ENCODE assay signal across 8 cellular contexts in genomic region chr1:148522072-148522471, GRCh38. TPM values are rescaled to one million over a fixed set of nuclear protein-coding genes. Genes with fewer than 3 reads are reported as not detected.
DNase-seq lines count a peak whose midpoint lies in the region; ATAC-seq, FAIRE-seq and TF ChIP-seq lines count a peak whose summit lies in the region.
"Not testable (repeated sequence)": the region's sequence is repeated elsewhere in the genome, so short reads cannot be mapped to it uniquely, and the experiment has no call there.

No MANE protein-coding gene starts in this region.

- H2BK15ac ChIP-seq in H1 (ENCODE audit: low read length); mesenchymal stem cell (ENCODE audit: low read depth, poor library complexity, severe bottlenecking): not testable (repeated sequence)

- POLR2A ChIA-PET in H1 (lab: Charles Lee; ENCODE audit: partially characterized antibody): interaction anchor here (1.3 to 2.0 kb wide), 4 partner anchors 88 to 259 kb away, joined by 3 to 11 read pairs (median 9); no protein-coding TSS in a partner anchor

- peak; percentile 51 for ATAC-seq in GM21576 (IDR thresholded peaks at IDR 0.05; ENCODE audit: unreplicated experiment)

- 2% methylated on average over 14 of the region's 23 CpGs; no CpG with 5 or more reads in 1 of the 2 experiments for WGBS in H1 (ENCODE audit: extremely low coverage in 1 of 2, insufficient coverage in 1 of 2, insufficient read length in 1 of 2, insufficient replicate concordance in 2 of 2, low coverage in 1 of 2, low lambda C conversion rate in 2 of 2, missing lambda C conversion rate in 1 of 2), 2 experiments
- 0% methylated on average over 2 of the region's 23 CpGs for WGBS in mesenchymal stem cell

- not testable (repeated sequence) for H3K18ac ChIP-seq in H1 (ENCODE audit: extremely low read depth, low read length); mesenchymal stem cell (ENCODE audit: low read depth in 1 of 2, low read length in 2 of 2)

- H3K27ac ChIP-seq in H1 (ENCODE audit: low read depth, low read length): peak overlapping the region; percentile 36; the same call in 1 of the 2 replicates
- H3K27ac ChIP-seq in mesenchymal stem cell (ENCODE audit: low read length, poor library complexity, severe bottlenecking): not testable (repeated sequence)

- not testable (repeated sequence) for H4K5ac ChIP-seq in H1 (ENCODE audit: insufficient read length, low read depth, low read length)

- H3K4ac ChIP-seq in H1 (replicated peaks; ENCODE audit: insufficient read length, low read depth, low read length); mesenchymal stem cell (ENCODE audit: low read depth in 1 of 2, low read length in 2 of 2): not testable (repeated sequence)

- not testable (repeated sequence) for FAIRE-seq in H1 (lab: Jason Lieb, UNC)

- DNase-seq in BE2C (peak; percentile 91), M059J (ENCODE audit: low read depth) (peak; percentile 87), RPMI8226 (peak; percentile 9), activated T-cell treated with anti-CD3 and anti-CD28 coated beads for 48 hours (ENCODE audit: low read depth) (peak; percentile 78), H1 (ENCODE audit: low read depth in 1 of 2, low spot score in 2 of 2) (peak; percentile 73 to 76), mesenchymal stem cell (peak; percentile 91)
- DNase-seq in stimulated activated CD4-positive, alpha-beta T cell treated with anti-CD3 and anti-CD28 coated beads, Interleukin-4, amount 100 ng/mL, for 1 hour: peak; percentile 78

- not testable (repeated sequence) for H3K14ac ChIP-seq in H1 (ENCODE audit: insufficient read length); mesenchymal stem cell (ENCODE audit: low read length in 2 of 2)

- H3K9me3 ChIP-seq in BE2C; H1 (ENCODE audit: insufficient read depth in 2 of 2, low read depth in 1 of 2, low read length in 1 of 2); mesenchymal stem cell (ENCODE audit: control insufficient read depth, low read length): not testable (repeated sequence)

- not testable (repeated sequence) for H4K8ac ChIP-seq in H1 (ENCODE audit: extremely low read depth, insufficient read depth, low read length)
- H4K8ac ChIP-seq in mesenchymal stem cell (ENCODE audit: low read length): peak overlapping the region; percentile 80

- not testable (repeated sequence) for H3K56ac ChIP-seq in H1 (replicated peaks; ENCODE audit: insufficient read length, low read depth, low read length)

- not testable (repeated sequence) for TF ChIP-seq EP300 in H1 (IDR thresholded peaks at IDR 0.05; ENCODE audit: borderline replicate concordance in 1 of 2, low read depth in 2 of 2, low read length in 2 of 2)

- H2BK12ac ChIP-seq in H1 (ENCODE audit: low read depth, low read length); mesenchymal stem cell (ENCODE audit: low read length in 2 of 2): not testable (repeated sequence)

- not testable (repeated sequence) for H2AK5ac ChIP-seq in H1 (ENCODE audit: low read depth, low read length); mesenchymal stem cell (ENCODE audit: low read length, severe bottlenecking)

- not testable (repeated sequence) for H3K9ac ChIP-seq in H1 (replicated peaks in 1 of 4; ENCODE audit: extremely low read depth in 1 of 4, low read depth in 3 of 4, low read length in 3 of 4); mesenchymal stem cell (ENCODE audit: low read length)

- not testable (repeated sequence) for H4K91ac ChIP-seq in H1 (replicated peaks; ENCODE audit: insufficient read length, low read length); mesenchymal stem cell (ENCODE audit: low read length)

- not testable (repeated sequence) for H2BK120ac ChIP-seq in H1 (replicated peaks; ENCODE audit: low read depth, low read length); mesenchymal stem cell (ENCODE audit: low read depth, low read length)

- H3K4me1 ChIP-seq in BE2C; H1 (replicated peaks in 1 of 4; ENCODE audit: control insufficient read depth in 3 of 4, insufficient read depth in 4 of 4, low read length in 3 of 4); mesenchymal stem cell (ENCODE audit: control insufficient read depth, insufficient read depth, low read depth, low read length): not testable (repeated sequence)

- not testable (repeated sequence) for H3K23ac ChIP-seq in H1 (ENCODE audit: insufficient read length); mesenchymal stem cell (ENCODE audit: low read length in 2 of 2)

- 0 out of 4 replicates have a peak, but pooled peaks of 1 of the 2 experiments have one; percentile 3 for TF ChIP-seq RAD21 in H1 (IDR thresholded peaks at IDR 0.05 in 1 of 2, conservative IDR thresholded peaks at IDR 0.05 in 1 of 2; ENCODE audit: low read depth in 2 of 2, low read length in 2 of 2)

- H2AFZ ChIP-seq in H1 (ENCODE audit: low read length); mesenchymal stem cell (ENCODE audit: low read depth, low read length): not testable (repeated sequence)

- H3K79me1 ChIP-seq in H1 (ENCODE audit: low read depth, low read length); mesenchymal stem cell (replicated peaks; ENCODE audit: low read length, poor library complexity, severe bottlenecking): not testable (repeated sequence)

- 0 out of 2 replicates have a peak overlapping the region, but pooled peaks have one; percentile 52 for H2BK5ac ChIP-seq in H1 (ENCODE audit: low read depth, low read length)
- H2BK5ac ChIP-seq in mesenchymal stem cell (ENCODE audit: low read depth, low read length, poor library complexity, severe bottlenecking): not testable (repeated sequence)

- H4K20me1 ChIP-seq in H1 (replicated peaks in 1 of 2; ENCODE audit: control insufficient read depth in 1 of 2, insufficient read depth in 2 of 2, low read length in 2 of 2): not testable (repeated sequence)

- H2BK20ac ChIP-seq in H1 (ENCODE audit: low read length): not testable (repeated sequence)

- H3K23me2 ChIP-seq in H1 (ENCODE audit: low read depth, low read length): not testable (repeated sequence)

- H3K4me3 ChIP-seq in BE2C (ENCODE audit: low read depth, low read length) (peak overlapping the region; percentile 45), mesenchymal stem cell (ENCODE audit: insufficient read depth in 1 of 2, low read depth in 1 of 2, low read length in 2 of 2) (peak overlapping the region in 1 of 2 experiments; percentile 44)
- not testable (repeated sequence) for H3K4me3 ChIP-seq in H1 (ENCODE audit: extremely low read depth in 1 of 4, insufficient read depth in 2 of 4, low read depth in 3 of 4, low read length in 4 of 4)

- not testable (repeated sequence) for H3K79me2 ChIP-seq in H1 (ENCODE audit: control insufficient read depth in 1 of 2, insufficient read depth in 2 of 2, low read length in 2 of 2)

- H3K27me3 ChIP-seq in BE2C; H1 (replicated peaks in 1 of 4; ENCODE audit: control insufficient read depth in 3 of 4, extremely low read depth in 1 of 4, insufficient read depth in 3 of 4, low read length in 3 of 4); mesenchymal stem cell (ENCODE audit: control insufficient read depth in 1 of 2, insufficient read depth in 1 of 2, low read length in 2 of 2): not testable (repeated sequence)

- TF ChIP-seq POLR2A in H1 (IDR thresholded peaks at IDR 0.05; ENCODE audit: control extremely low read depth in 1 of 2, low read depth in 2 of 2, low read length in 2 of 2): not testable (repeated sequence)

- CTCF ChIA-PET in H1 (lab: Charles Lee; ENCODE audit: partially characterized antibody): not testable (repeated sequence)

- not testable (repeated sequence) for H3K36me3 ChIP-seq in BE2C; H1 (ENCODE audit: control insufficient read depth in 2 of 4, insufficient read depth in 4 of 4, low read length in 3 of 4); mesenchymal stem cell (ENCODE audit: control insufficient read depth in 1 of 2, insufficient read depth in 2 of 2, low read depth in 1 of 2, low read length in 2 of 2)

- TF ChIP-seq CTCF in BE2C (IDR thresholded peaks at IDR 0.05; ENCODE audit: low read depth, low read length); H1 (IDR thresholded peaks at IDR 0.05; ENCODE audit: control extremely low read depth in 1 of 3, insufficient read depth in 1 of 3, low read depth in 1 of 3, low read length in 3 of 3): not testable (repeated sequence)

- H3K4me2 ChIP-seq in H1 (ENCODE audit: insufficient read depth in 1 of 2, low read depth in 2 of 2, low read length in 2 of 2): peak overlapping the region in 1 of 2 experiments; percentile 27; a peak in 1 of 4 replicates
- not testable (repeated sequence) for H3K4me2 ChIP-seq in mesenchymal stem cell (ENCODE audit: low read length, poor library complexity, severe bottlenecking)

TF ChIP-seq in H1, 55 proteins besides CTCF, POLR2A, EP300 and RAD21:
- TF ChIP-seq CREB1 (IDR thresholded peaks at IDR 0.05): peak; percentile 68; the same call in 1 of the 2 replicates

RNA-seq across cellular contexts. Expression of gene PPIAL4G, which starts 39.0 kb away (rescaled TPM):
- polyA plus RNA-seq in BE2C (2012; ENCODE audit: insufficient read depth, insufficient read length, low read depth): 0.12 TPM
- not detected in 2 replicates for total RNA-seq in M059J (2014; rRNA removed; shearing (Covaris generic))
- not detected in 2 replicates for total RNA-seq in H1 (2021; fragmentation: NEBNext Ultra II Directional; extraction: Animal tissue kit (Norgen Biotek cat#: 25700))
- polyA plus RNA-seq in H1 (2011; rRNA removed): not detected in 2 replicates
- not detected for polyA plus RNA-seq in H1 (2011; cell fraction: cytosol; rRNA removed)
- polyA plus RNA-seq in H1 (2011; cell fraction: nucleus; rRNA removed): not detected
- not detected in 4 replicates for polyA plus RNA-seq in H1 (2012, experiment 1 of 2)
- polyA plus RNA-seq in H1 (2012, experiment 2 of 2): not detected
- polyA plus RNA-seq in H1 (2013, experiment 1 of 2): 0.02 TPM
- polyA plus RNA-seq in H1 (2013, experiment 2 of 2): not detected
- not detected in 2 replicates for polyA minus RNA-seq in H1 (2011; rRNA and poly(A)+ RNA removed)
- polyA minus RNA-seq in H1 (2011; cell fraction: cytosol; rRNA and poly(A)+ RNA removed): not detected
- not detected for polyA minus RNA-seq in H1 (2011; cell fraction: nucleus; rRNA and poly(A)+ RNA removed)
- polyA plus RNA-seq in mesenchymal stem cell (2013, experiment 1 of 2): not detected
- polyA plus RNA-seq in mesenchymal stem cell (2013, experiment 2 of 2): 0.01 TPM

Comparison
In these comparisons a context has a peak if more than half of its experiments do, and no peak if none do; other contexts are left out.
1. DNase-seq: peak in every context shown above with its lines; median percentile 91 in BE2C; 91 in mesenchymal stem cell; 87 in M059J; 78 in activated T-cell treated with anti-CD3 and anti-CD28 coated beads for 48 hours; 78 in stimulated activated CD4-positive, alpha-beta T cell treated with anti-CD3 and anti-CD28 coated beads, Interleukin-4, amount 100 ng/mL, for 1 hour; 74 in H1; 9 in RPMI8226.